In the genomic region with DNA sequence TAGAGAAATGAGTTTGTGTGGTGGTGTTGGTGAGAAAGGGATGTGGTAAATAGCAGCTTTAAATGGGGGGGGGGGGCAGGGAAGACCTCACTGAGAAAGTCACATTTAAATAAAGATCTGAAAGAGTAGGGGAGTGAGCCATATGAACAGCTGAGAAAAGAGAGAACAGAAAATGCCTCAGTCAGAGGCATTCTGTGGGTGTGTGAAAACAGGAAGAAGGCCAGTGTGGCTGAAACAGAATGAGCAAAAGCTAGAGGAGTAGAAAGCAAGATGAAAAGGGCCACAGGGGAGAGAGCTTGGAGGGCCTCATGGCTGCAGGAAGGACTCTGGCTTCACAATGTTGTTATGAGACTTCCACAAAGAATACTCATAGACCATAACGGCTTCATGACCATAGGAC, we compare ENCODE assay signal across 10 cellular contexts.
A peak's percentile ranks its signal among the peaks of the same experiment; 100 is the strongest.
DNase-seq lines count a peak whose midpoint lies in the region; ATAC-seq and TF ChIP-seq lines count a peak whose summit lies in the region.
"Had no signal": no experiment of that assay in that cellular context is flagged by ENCODE, and none has a peak within 500 bp of the region (broad histone marks: within the 10 kb centered on the region; RNA-seq: fewer than 3 reads in every experiment).

No MANE protein-coding gene starts in this region.

- H4K5ac ChIP-seq in mesendoderm (ENCODE audit: low read length), result no peak overlapping the region

- H3K79me1 ChIP-seq in mesendoderm (ENCODE audit: low read length), result no peaks in the 10 kb centered on the region

- H3K36me3 ChIP-seq in mesendoderm (ENCODE audit: control insufficient read depth, insufficient read depth, low read length), result no peaks in the 10 kb centered on the region

- H2AK5ac ChIP-seq in mesendoderm (ENCODE audit: low read length), result no peak overlapping the region

- H3K36me3 Mint-ChIP-seq in stimulated activated naive B cell treated with anti-CD40 and anti-IgM and Interleukin-4, amounts not matched to agents 10 μg/mL and 1 μg/mL and 100 μg/mL, for 72 hours, result no peaks in the 10 kb centered on the region

- H3K27me3 ChIP-seq in mesendoderm (ENCODE audit: insufficient read depth, low read length, poor library complexity), result no peaks in the 10 kb centered on the region

- no peak overlapping the region for H3K9ac ChIP-seq in mesendoderm (ENCODE audit: low read length)

- no peak overlapping the region for H3K23ac ChIP-seq in mesendoderm (ENCODE audit: low read length)

- H2BK5ac ChIP-seq in mesendoderm (ENCODE audit: low read length), result no peak overlapping the region

- no peaks in the 10 kb centered on the region for H3K27me3 Mint-ChIP-seq in stimulated activated naive CD8-positive, alpha-beta T cell treated with anti-CD3 and anti-CD28 coated beads, Interleukin-15, amount 100 ng/mL, for 72 hours
- no peaks in the 10 kb centered on the region for H3K27me3 Mint-ChIP-seq in stimulated activated naive B cell treated with anti-CD40 and anti-IgM and Interleukin-4, amounts not matched to agents 10 μg/mL and 1 μg/mL and 100 μg/mL, for 72 hours

- no peak overlapping the region for H3K4me3 ChIP-seq in mesendoderm (ENCODE audit: low read length)

- H3K18ac ChIP-seq in mesendoderm (ENCODE audit: low read length), result no peak overlapping the region

- no peak for TF ChIP-seq POLR2A in erythroblast (IDR thresholded peaks at IDR 0.05; ENCODE audit: low read length)

- H2BK120ac ChIP-seq in mesendoderm (ENCODE audit: low read depth, low read length), result no peak overlapping the region

- intact Hi-C loops in cardiac septum (cut with DNase I), result no loop called here

- H3K27ac ChIP-seq in mesendoderm (ENCODE audit: low read depth, low read length), result no peak overlapping the region
- H3K27ac ChIP-seq: VCaP had no signal

- ATAC-seq in stimulated activated naive CD8-positive, alpha-beta T cell treated with anti-CD3 and anti-CD28 coated beads, Interleukin-15, amount 100 ng/mL, for 72 hours, result peak; percentile 54
- ATAC-seq in stimulated activated naive CD8-positive, alpha-beta T cell treated with anti-CD3 and anti-CD28 coated beads, Interleukin-15, Interleukin-2, amounts not matched to agents 100 U/mL and 50 U/mL, for 24 hours, result no peak
- ATAC-seq in HG02763 (IDR thresholded peaks at IDR 0.05; ENCODE audit: unreplicated experiment), result peak; percentile 100
- ATAC-seq in HG03565 (IDR thresholded peaks at IDR 0.05; ENCODE audit: unreplicated experiment), result peak; percentile 99
- peak; percentile 97 for ATAC-seq in stimulated activated naive B cell treated with anti-CD40 and anti-IgM and Interleukin-4, amounts not matched to agents 10 μg/mL and 1 μg/mL and 100 μg/mL, for 72 hours (replicated peaks)

- DNase-seq in stimulated activated naive CD8-positive, alpha-beta T cell treated with anti-CD3 and anti-CD28 coated beads, Interleukin-15, amount 100 ng/mL, for 72 hours, result no peak
- no peak for DNase-seq in stimulated activated naive CD8-positive, alpha-beta T cell treated with anti-CD3 and anti-CD28 coated beads, Interleukin-15, Interleukin-2, amounts not matched to agents 100 U/mL and 50 U/mL, for 24 hours
- DNase-seq in stimulated activated naive B cell treated with anti-CD40 and anti-IgM and Interleukin-4, amounts not matched to agents 10 μg/mL and 1 μg/mL and 100 μg/mL, for 72 hours, result no peak
- DNase-seq in mesendoderm (no peak), cardiac septum (ENCODE audit: low spot score) (no peak), erythroblast (lab: John Stamatoyannopoulos, UW) (no peak)
- DNase-seq: KBM-7 had no signal

- no peaks in the 10 kb centered on the region for H3K4me1 Mint-ChIP-seq in stimulated activated naive CD8-positive, alpha-beta T cell treated with anti-CD3 and anti-CD28 coated beads, Interleukin-15, amount 100 ng/mL, for 72 hours
- no peaks in the 10 kb centered on the region for H3K4me1 Mint-ChIP-seq in stimulated activated naive B cell treated with anti-CD40 and anti-IgM and Interleukin-4, amounts not matched to agents 10 μg/mL and 1 μg/mL and 100 μg/mL, for 72 hours

- H3K27ac Mint-ChIP-seq in stimulated activated naive CD8-positive, alpha-beta T cell treated with anti-CD3 and anti-CD28 coated beads, Interleukin-15, amount 100 ng/mL, for 72 hours, result no peak overlapping the region
- H3K27ac Mint-ChIP-seq in stimulated activated naive B cell treated with anti-CD40 and anti-IgM and Interleukin-4, amounts not matched to agents 10 μg/mL and 1 μg/mL and 100 μg/mL, for 72 hours, result no peak overlapping the region

- H4K8ac ChIP-seq in mesendoderm (ENCODE audit: low read depth, low read length), result no peak overlapping the region

- H3K79me2 ChIP-seq in mesendoderm (ENCODE audit: control insufficient read depth, insufficient read depth, low read length), result no peaks in the 10 kb centered on the region

- H3K4me1 ChIP-seq in mesendoderm (ENCODE audit: control insufficient read depth, low read depth, low read length), result no peaks in the 10 kb centered on the region

- H3K9me3 Mint-ChIP-seq in stimulated activated naive CD8-positive, alpha-beta T cell treated with anti-CD3 and anti-CD28 coated beads, Interleukin-15, amount 100 ng/mL, for 72 hours, result no peaks in the 10 kb centered on the region
- no peaks in the 10 kb centered on the region for H3K9me3 Mint-ChIP-seq in stimulated activated naive B cell treated with anti-CD40 and anti-IgM and Interleukin-4, amounts not matched to agents 10 μg/mL and 1 μg/mL and 100 μg/mL, for 72 hours

- no peak overlapping the region for H2BK15ac ChIP-seq in mesendoderm (replicated peaks; ENCODE audit: low read depth)

- no peak overlapping the region for H3K4me2 ChIP-seq in mesendoderm (ENCODE audit: low read length)

- H3K4me3 Mint-ChIP-seq in stimulated activated naive CD8-positive, alpha-beta T cell treated with anti-CD3 and anti-CD28 coated beads, Interleukin-15, amount 100 ng/mL, for 72 hours, result no peak overlapping the region
- H3K4me3 Mint-ChIP-seq in stimulated activated naive B cell treated with anti-CD40 and anti-IgM and Interleukin-4, amounts not matched to agents 10 μg/mL and 1 μg/mL and 100 μg/mL, for 72 hours, result no peak overlapping the region

- WGBS in mesendoderm (ENCODE audit: extremely low coverage, insufficient coverage, low lambda C conversion rate), result no CpG with 5 or more reads among the region's 1 CpG

- H3K56ac ChIP-seq in mesendoderm (ENCODE audit: low read length), result no peak overlapping the region

- no peak overlapping the region for H3K4ac ChIP-seq in mesendoderm (ENCODE audit: low read depth, low read length)
